ENCODE assay signal across 15 cellular contexts in genomic region chr3:61871646-61872045, GRCh38.
"Had no signal": no experiment of that assay in that cellular context is flagged by ENCODE, and none has a peak within 500 bp of the region (broad histone marks: within the 10 kb centered on the region; RNA-seq: fewer than 3 reads in every experiment).

No MANE protein-coding gene starts in this region.

- H3K27me3 ChIP-seq: body of pancreas, pancreas, stomach, thyroid gland, vagina had no signal

- DNase-seq: activated CD4-positive, alpha-beta T cell treated with anti-CD3 and anti-CD28 coated beads, Interleukin-2, amount 50 U/mL, for 4 hours; activated CD8-positive, alpha-beta memory T cell treated with anti-CD3 and anti-CD28 coated beads, Interleukin-2, amount 10 ng/mL, durations not matched to agents 7 days and 5 days; activated effector memory CD4-positive, alpha-beta T cell treated with Interleukin-2 at 50 U/mL for 16 hours; activated T-cell treated with anti-CD3 and anti-CD28 coated beads, Interleukin-2, amount 50 U/mL, for 24 hours; body of pancreas; mammary epithelial cell; pancreas; stomach had no signal

- H3K27me3 Mint-ChIP-seq: activated CD8-positive, alpha-beta memory T cell treated with anti-CD3 and anti-CD28 coated beads, Interleukin-2, amount 10 ng/mL, durations not matched to agents 7 days and 5 days; activated T-cell treated with anti-CD3 and anti-CD28 coated beads, Interleukin-2, amount 50 U/mL, for 24 hours; dendritic cell treated with granulocyte-macrophage colony-stimulating factor and Interleukin-4, amounts not matched to agents 40 ng/mL and 50 ng/mL, for 4 days had no signal

- H3K4me1 ChIP-seq: body of pancreas, pancreas, vagina had no signal

- H3K27ac ChIP-seq: body of pancreas, pancreas, skin epidermis, thyroid gland, vagina had no signal

- H3K4me3 ChIP-seq: body of pancreas, pancreas, skin epidermis, stomach, thyroid gland, vagina had no signal

- ATAC-seq: activated CD4-positive, CD25-positive, alpha-beta regulatory T cell treated with anti-CD3 and anti-CD28 coated beads, Interleukin-2, amount 50 U/mL, for 24 hours; activated CD8-positive, alpha-beta memory T cell treated with anti-CD3 and anti-CD28 coated beads, Interleukin-2, amount 10 ng/mL, durations not matched to agents 7 days and 5 days; body of pancreas; pancreas had no signal

- H3K4me1 Mint-ChIP-seq: activated CD8-positive, alpha-beta memory T cell treated with anti-CD3 and anti-CD28 coated beads, Interleukin-2, amount 10 ng/mL, durations not matched to agents 7 days and 5 days; activated naive CD4-positive, alpha-beta T cell treated with anti-CD3 and anti-CD28 coated beads, Interleukin-2, amount 50 U/mL, for 24 hours had no signal

- H3K36me3 ChIP-seq: pancreas, stomach, thyroid gland, vagina had no signal

- H3K9me3 ChIP-seq: body of pancreas, pancreas, stomach, thyroid gland, vagina had no signal

- H3K4me3 Mint-ChIP-seq: activated CD8-positive, alpha-beta memory T cell treated with anti-CD3 and anti-CD28 coated beads, Interleukin-2, amount 10 ng/mL, durations not matched to agents 7 days and 5 days; activated naive CD4-positive, alpha-beta T cell treated with anti-CD3 and anti-CD28 coated beads, Interleukin-2, amount 50 U/mL, for 24 hours; activated T-cell treated with anti-CD3 and anti-CD28 coated beads, Interleukin-2, amount 50 U/mL, for 24 hours; dendritic cell treated with granulocyte-macrophage colony-stimulating factor and Interleukin-4, amounts not matched to agents 40 ng/mL and 50 ng/mL, for 4 days; neural crest cell had no signal

- H3K9me3 Mint-ChIP-seq: activated T-cell treated with anti-CD3 and anti-CD28 coated beads, Interleukin-2, amount 50 U/mL, for 24 hours; dendritic cell treated with granulocyte-macrophage colony-stimulating factor and Interleukin-4, amounts not matched to agents 40 ng/mL and 50 ng/mL, for 4 days; neural crest cell had no signal

- H3K36me3 Mint-ChIP-seq: activated CD8-positive, alpha-beta memory T cell treated with anti-CD3 and anti-CD28 coated beads, Interleukin-2, amount 10 ng/mL, durations not matched to agents 7 days and 5 days; activated naive CD4-positive, alpha-beta T cell treated with anti-CD3 and anti-CD28 coated beads, Interleukin-2, amount 50 U/mL, for 24 hours had no signal

- H3K27ac Mint-ChIP-seq: activated CD8-positive, alpha-beta memory T cell treated with anti-CD3 and anti-CD28 coated beads, Interleukin-2, amount 10 ng/mL, durations not matched to agents 7 days and 5 days; activated naive CD4-positive, alpha-beta T cell treated with anti-CD3 and anti-CD28 coated beads, Interleukin-2, amount 50 U/mL, for 24 hours; activated T-cell treated with anti-CD3 and anti-CD28 coated beads, Interleukin-2, amount 50 U/mL, for 24 hours; dendritic cell treated with granulocyte-macrophage colony-stimulating factor and Interleukin-4, amounts not matched to agents 40 ng/mL and 50 ng/mL, for 4 days had no signal
